Comparison of ENCODE assay signal across 18 cellular contexts in genomic region chr5:14370386-14370785, GRCh38.
DNase-seq lines count a peak whose midpoint lies in the region; ATAC-seq and TF ChIP-seq lines count a peak whose summit lies in the region.
"Had no signal": no experiment of that assay in that cellular context is flagged by ENCODE, and none has a peak within 500 bp of the region (broad histone marks: within the 10 kb centered on the region; RNA-seq: fewer than 3 reads in every experiment).

No MANE protein-coding gene starts in this region.

- no peak for DNase-seq in activated naive CD8-positive, alpha-beta T cell treated with anti-CD3 and anti-CD28 coated beads, Interleukin-2, amount 10 ng/mL, durations not matched to agents 7 days and 5 days
- no peak for DNase-seq in activated naive CD8-positive, alpha-beta T cell treated with anti-CD3 and anti-CD28 coated beads, Interleukin-2, amount 50 U/mL, for 24 hours
- DNase-seq in endothelial cell (ENCODE audit: low spot score), result no peak
- no peak for DNase-seq in natural killer cell
- no peak for DNase-seq in NCI-H1417 treated with DMSO at 0.1 percent for 48 hours (lab: John Stamatoyannopoulos, UW)
- no peak for DNase-seq in Ammon's horn (ENCODE audit: low spot score)
- DNase-seq: AML-193; CD4-positive, alpha-beta memory T cell; DMS153; DMS79; GDM1; GOT3; H7 had no signal

- POLR2A ChIA-PET in activated naive CD8-positive, alpha-beta T cell treated with anti-CD3 and anti-CD28 coated beads, Interleukin-2, amount 10 ng/mL, durations not matched to agents 7 days and 5 days (lab: Charles Lee), result no interaction called here

- no peaks in the 10 kb centered on the region for H3K27me3 Mint-ChIP-seq in activated naive CD8-positive, alpha-beta T cell treated with anti-CD3 and anti-CD28 coated beads, Interleukin-2, amount 10 ng/mL, durations not matched to agents 7 days and 5 days
- no peaks in the 10 kb centered on the region for H3K27me3 Mint-ChIP-seq in activated naive CD8-positive, alpha-beta T cell treated with anti-CD3 and anti-CD28 coated beads, Interleukin-2, amount 50 U/mL, for 24 hours
- peaks cover 3% of the 10 kb centered on the region for H3K27me3 Mint-ChIP-seq in endothelial cell (ENCODE audit: unreplicated experiment)
- no peaks in the 10 kb centered on the region for H3K27me3 Mint-ChIP-seq in natural killer cell (ENCODE audit: low read depth in 2 of 2)
- H3K27me3 Mint-ChIP-seq: CD4-positive, alpha-beta memory T cell had no signal

- intact Hi-C loops in natural killer cell (cut with micrococcal nuclease), result no loop called here

- H3K9me3 Mint-ChIP-seq in activated naive CD8-positive, alpha-beta T cell treated with anti-CD3 and anti-CD28 coated beads, Interleukin-2, amount 10 ng/mL, durations not matched to agents 7 days and 5 days, result no peaks in the 10 kb centered on the region
- H3K9me3 Mint-ChIP-seq in activated naive CD8-positive, alpha-beta T cell treated with anti-CD3 and anti-CD28 coated beads, Interleukin-2, amount 50 U/mL, for 24 hours, result no peaks in the 10 kb centered on the region
- no peaks in the 10 kb centered on the region for H3K9me3 Mint-ChIP-seq in endothelial cell (ENCODE audit: unreplicated experiment)
- H3K9me3 Mint-ChIP-seq in natural killer cell, result no peaks in the 10 kb centered on the region
- H3K9me3 Mint-ChIP-seq: CD4-positive, alpha-beta memory T cell had no signal

- TF ChIP-seq CTCF in endothelial cell (IDR thresholded peaks at IDR 0.05; ENCODE audit: unreplicated experiment) (no peak), natural killer cell (IDR thresholded peaks at IDR 0.05) (no peak)

- H3K27ac Mint-ChIP-seq in activated naive CD8-positive, alpha-beta T cell treated with anti-CD3 and anti-CD28 coated beads, Interleukin-2, amount 10 ng/mL, durations not matched to agents 7 days and 5 days, result peak overlapping the region; percentile 14
- no peak overlapping the region for H3K27ac Mint-ChIP-seq in activated naive CD8-positive, alpha-beta T cell treated with anti-CD3 and anti-CD28 coated beads, Interleukin-2, amount 50 U/mL, for 24 hours
- H3K27ac Mint-ChIP-seq in endothelial cell (ENCODE audit: unreplicated experiment) (no peak overlapping the region), natural killer cell (peak overlapping the region; percentile 74 to 80)
- H3K27ac Mint-ChIP-seq: CD14-positive monocyte; CD4-positive, alpha-beta memory T cell had no signal

- H3K4me1 Mint-ChIP-seq in activated naive CD8-positive, alpha-beta T cell treated with anti-CD3 and anti-CD28 coated beads, Interleukin-2, amount 10 ng/mL, durations not matched to agents 7 days and 5 days, result peaks cover 53% of the 10 kb centered on the region
- H3K4me1 Mint-ChIP-seq in activated naive CD8-positive, alpha-beta T cell treated with anti-CD3 and anti-CD28 coated beads, Interleukin-2, amount 50 U/mL, for 24 hours, result peaks cover 26% of the 10 kb centered on the region
- peaks cover 20% of the 10 kb centered on the region for H3K4me1 Mint-ChIP-seq in endothelial cell (ENCODE audit: unreplicated experiment)
- H3K4me1 Mint-ChIP-seq in natural killer cell, result peaks cover 37 to 38% of the 10 kb centered on the region in 2 donors
- H3K4me1 Mint-ChIP-seq: CD14-positive monocyte had no signal

- ATAC-seq in activated naive CD8-positive, alpha-beta T cell treated with anti-CD3 and anti-CD28 coated beads, Interleukin-2, amount 10 ng/mL, durations not matched to agents 7 days and 5 days (ENCODE audit: low read depth), result no peak
- no peak for ATAC-seq in activated naive CD8-positive, alpha-beta T cell treated with anti-CD3 and anti-CD28 coated beads, Interleukin-2, amount 50 U/mL, for 24 hours
- ATAC-seq in natural killer cell (peak in 2 of 3 donors; percentile 34 to 41), HG02759 (IDR thresholded peaks at IDR 0.05; ENCODE audit: unreplicated experiment) (no peak), GM19455 (IDR thresholded peaks at IDR 0.05; ENCODE audit: unreplicated experiment) (no peak)
- ATAC-seq: A549, HCT116 had no signal

- H3K4me3 Mint-ChIP-seq in activated naive CD8-positive, alpha-beta T cell treated with anti-CD3 and anti-CD28 coated beads, Interleukin-2, amount 10 ng/mL, durations not matched to agents 7 days and 5 days, result no peak overlapping the region
- no peak overlapping the region for H3K4me3 Mint-ChIP-seq in activated naive CD8-positive, alpha-beta T cell treated with anti-CD3 and anti-CD28 coated beads, Interleukin-2, amount 50 U/mL, for 24 hours
- peak overlapping the region; percentile 2 for H3K4me3 Mint-ChIP-seq in endothelial cell (ENCODE audit: unreplicated experiment)
- H3K4me3 Mint-ChIP-seq in natural killer cell, result peak overlapping the region; percentile 66
- H3K4me3 Mint-ChIP-seq: CD14-positive monocyte; CD4-positive, alpha-beta memory T cell had no signal

- H3K36me3 Mint-ChIP-seq in activated naive CD8-positive, alpha-beta T cell treated with anti-CD3 and anti-CD28 coated beads, Interleukin-2, amount 10 ng/mL, durations not matched to agents 7 days and 5 days, result peaks cover 5% of the 10 kb centered on the region
- peaks cover 3% of the 10 kb centered on the region for H3K36me3 Mint-ChIP-seq in activated naive CD8-positive, alpha-beta T cell treated with anti-CD3 and anti-CD28 coated beads, Interleukin-2, amount 50 U/mL, for 24 hours (ENCODE audit: low read depth)
- H3K36me3 Mint-ChIP-seq in endothelial cell (ENCODE audit: low read depth, unreplicated experiment) (peaks cover 57% of the 10 kb centered on the region), natural killer cell (no peaks in the 10 kb centered on the region)
- H3K36me3 Mint-ChIP-seq: CD4-positive, alpha-beta memory T cell had no signal

Comparison
In these comparisons a context has a peak if more than half of its experiments do, and no peak if none do; other contexts are left out.
1. H3K27ac Mint-ChIP-seq: peak in activated naive CD8-positive, alpha-beta T cell treated with anti-CD3 and anti-CD28 coated beads, Interleukin-2, amount 10 ng/mL, durations not matched to agents 7 days and 5 days (single experiment) and natural killer cell (2 of 2); none in activated naive CD8-positive, alpha-beta T cell treated with anti-CD3 and anti-CD28 coated beads, Interleukin-2, amount 50 U/mL, for 24 hours (single experiment) and endothelial cell (single experiment).
2. ATAC-seq: peak in natural killer cell (2 of 3); none in activated naive CD8-positive, alpha-beta T cell treated with anti-CD3 and anti-CD28 coated beads, Interleukin-2, amount 10 ng/mL, durations not matched to agents 7 days and 5 days (single experiment), activated naive CD8-positive, alpha-beta T cell treated with anti-CD3 and anti-CD28 coated beads, Interleukin-2, amount 50 U/mL, for 24 hours (single experiment), HG02759 (single experiment) and GM19455 (single experiment).
3. H3K4me3 Mint-ChIP-seq: peak in endothelial cell (single experiment) and natural killer cell (single experiment); none in activated naive CD8-positive, alpha-beta T cell treated with anti-CD3 and anti-CD28 coated beads, Interleukin-2, amount 10 ng/mL, durations not matched to agents 7 days and 5 days (single experiment) and activated naive CD8-positive, alpha-beta T cell treated with anti-CD3 and anti-CD28 coated beads, Interleukin-2, amount 50 U/mL, for 24 hours (single experiment).